ENCODE assay signal across 12 cellular contexts in the genomic region with DNA sequence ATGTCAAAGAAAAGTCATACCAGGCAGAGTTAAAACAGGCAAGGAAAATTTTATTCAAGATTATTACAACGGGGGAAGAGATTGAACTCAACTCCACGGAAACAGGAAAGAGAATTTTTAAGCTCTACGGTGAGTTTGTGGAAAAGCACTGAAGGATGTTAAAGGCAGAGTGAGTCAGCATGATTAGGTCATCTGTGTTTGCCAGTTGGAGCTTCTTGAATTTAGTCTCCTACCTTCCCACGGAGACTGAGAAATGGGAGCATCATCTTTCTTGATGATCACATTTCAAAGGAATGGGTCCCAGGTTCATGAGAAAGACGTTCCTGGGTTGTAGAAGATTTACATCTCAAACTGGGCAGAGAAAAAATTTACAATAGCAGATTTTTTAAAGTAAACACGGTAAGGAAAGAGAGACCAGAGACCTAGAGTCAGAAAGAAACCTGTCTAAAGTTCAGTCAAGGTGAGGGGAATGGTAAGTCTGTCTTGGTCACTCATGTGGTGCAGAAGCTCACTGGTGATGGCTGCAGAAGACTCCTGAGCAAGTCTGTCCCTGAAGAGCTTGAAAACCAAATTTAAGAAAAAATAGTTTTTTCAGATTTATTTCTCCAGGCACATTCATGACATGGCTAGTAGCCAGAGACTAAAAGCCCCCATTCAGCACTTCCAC.
DNase-seq lines count a peak whose midpoint lies in the region; FAIRE-seq and TF ChIP-seq lines count a peak whose summit lies in the region.
"Had no signal": no experiment of that assay in that cellular context is flagged by ENCODE, and none has a peak within 500 bp of the region (broad histone marks: within the 10 kb centered on the region; RNA-seq: fewer than 3 reads in every experiment).

No MANE protein-coding gene starts in this region.

- TF ChIP-seq CTCF in Calu3 (IDR thresholded peaks at IDR 0.05; ENCODE audit: unreplicated experiment): no peak
- TF ChIP-seq CTCF in keratinocyte (optimal IDR thresholded peaks at IDR 0.05 in 1 of 3, IDR thresholded peaks at IDR 0.05 in 1 of 3, conservative IDR thresholded peaks at IDR 0.05 in 1 of 3; ENCODE audit: extremely low read depth in 1 of 3, insufficient read depth in 2 of 3, low read length in 3 of 3): no peak
- no peak for TF ChIP-seq CTCF in tibial nerve (IDR thresholded peaks at IDR 0.05)

- H3K9me3 ChIP-seq in HUES6 (ENCODE audit: control insufficient read depth, insufficient read depth, low read depth, low read length) (no peaks in the 10 kb centered on the region), keratinocyte (ENCODE audit: control insufficient read depth, low read depth, low read length) (no peaks in the 10 kb centered on the region), tibial nerve (no peaks in the 10 kb centered on the region)
- H3K9me3 ChIP-seq: upper lobe of left lung had no signal

- peak overlapping the region; percentile 42 for H3K4me2 ChIP-seq in keratinocyte (ENCODE audit: control insufficient read depth, extremely low read depth, insufficient read depth, low read depth, low read length)

- H4K20me1 ChIP-seq in keratinocyte (ENCODE audit: control insufficient read depth, extremely low read depth, insufficient read depth, low read length): no peaks in the 10 kb centered on the region

- H3K4me1 ChIP-seq in HUES6 (ENCODE audit: control insufficient read depth, insufficient read depth, low read length) (peaks cover 6% of the 10 kb centered on the region; the same call in 1 of the 2 replicates), keratinocyte (ENCODE audit: control insufficient read depth, extremely low read depth, insufficient read depth, low read length) (peaks cover 5% of the 10 kb centered on the region), tibial nerve (no peaks in the 10 kb centered on the region)
- H3K4me1 ChIP-seq: upper lobe of left lung had no signal

- peaks cover 21% of the 10 kb centered on the region for H3K4me1 Mint-ChIP-seq in Calu3 (ENCODE audit: low read depth, unreplicated experiment)
- H3K4me1 Mint-ChIP-seq in activated T-helper 1 cell treated with anti-CD3 and anti-CD28 coated beads, Interleukin-12 subunit alpha, Interleukin-12 subunit beta, Interleukin-2, Interleukin-4 antibody, amounts not matched to agents 30 ng/mL and 10 ng/mL and 1 ng/mL, durations not matched to agents 14 hours and 24 hours and 36 hours (ENCODE audit: low read depth): no peaks in the 10 kb centered on the region

- intact Hi-C loops in Calu3 (cut with micrococcal nuclease; ENCODE audit: unreplicated experiment): no loop called here
- intact Hi-C loops in activated T-helper 1 cell treated with anti-CD3 and anti-CD28 coated beads, Interleukin-12 subunit alpha, Interleukin-12 subunit beta, Interleukin-2, Interleukin-4 antibody, amounts not matched to agents 30 ng/mL and 10 ng/mL and 1 ng/mL, durations not matched to agents 14 hours and 24 hours and 36 hours (cut with micrococcal nuclease): no loop called here

- H3K27ac ChIP-seq in HUES6 (ENCODE audit: low read depth, low read length) (peak overlapping the region; percentile 37; the same call in 1 of the 2 replicates), keratinocyte (ENCODE audit: control insufficient read depth, insufficient read depth, low read length) (no peak overlapping the region), tibial nerve (no peak overlapping the region)
- H3K27ac ChIP-seq: upper lobe of left lung had no signal

- H3K4me3 Mint-ChIP-seq in Calu3 (ENCODE audit: low read depth, unreplicated experiment): no peak overlapping the region
- H3K4me3 Mint-ChIP-seq in activated T-helper 1 cell treated with anti-CD3 and anti-CD28 coated beads, Interleukin-12 subunit alpha, Interleukin-12 subunit beta, Interleukin-2, Interleukin-4 antibody, amounts not matched to agents 30 ng/mL and 10 ng/mL and 1 ng/mL, durations not matched to agents 14 hours and 24 hours and 36 hours: no peak overlapping the region
- H3K4me3 Mint-ChIP-seq: activated CD4-positive, alpha-beta memory T cell treated with anti-CD3 and anti-CD28 coated beads for 36 hours; activated naive CD4-positive, alpha-beta T cell treated with anti-CD3 and anti-CD28 coated beads for 36 hours; CD4-positive, alpha-beta T cell had no signal

- DNase-seq in Calu3 (no peak), astrocyte of the hippocampus (ENCODE audit: low read depth, low spot score) (peak; percentile 67), keratinocyte (ENCODE audit: low read depth, low spot score) (peak; percentile 33), tibial nerve (ENCODE audit: low spot score in 2 of 2) (no peak), midbrain (lab: John Stamatoyannopoulos, UW) (no peak), COLO668 (lab: John Stamatoyannopoulos, UW; ENCODE audit: unreplicated experiment) (no peak)
- DNase-seq in activated T-helper 1 cell treated with anti-CD3 and anti-CD28 coated beads, Interleukin-12 subunit alpha, Interleukin-12 subunit beta, Interleukin-2, Interleukin-4 antibody, amounts not matched to agents 30 ng/mL and 10 ng/mL and 1 ng/mL, durations not matched to agents 14 hours and 24 hours and 36 hours (ENCODE audit: low spot score): no peak
- DNase-seq: activated CD4-positive, alpha-beta memory T cell treated with anti-CD3 and anti-CD28 coated beads for 36 hours; activated naive CD4-positive, alpha-beta T cell treated with anti-CD3 and anti-CD28 coated beads for 36 hours; CD4-positive, alpha-beta T cell; upper lobe of left lung had no signal

- H3K27me3 Mint-ChIP-seq in Calu3 (ENCODE audit: unreplicated experiment): no peaks in the 10 kb centered on the region
- peaks cover 3% of the 10 kb centered on the region for H3K27me3 Mint-ChIP-seq in activated T-helper 1 cell treated with anti-CD3 and anti-CD28 coated beads, Interleukin-12 subunit alpha, Interleukin-12 subunit beta, Interleukin-2, Interleukin-4 antibody, amounts not matched to agents 30 ng/mL and 10 ng/mL and 1 ng/mL, durations not matched to agents 14 hours and 24 hours and 36 hours (ENCODE audit: insufficient read depth)
- H3K27me3 Mint-ChIP-seq: activated CD4-positive, alpha-beta memory T cell treated with anti-CD3 and anti-CD28 coated beads for 36 hours; CD4-positive, alpha-beta T cell had no signal

- no peak overlapping the region for H3K4me3 ChIP-seq in HUES6 (ENCODE audit: low read depth, low read length)
- H3K4me3 ChIP-seq in keratinocyte (ENCODE audit: control insufficient read depth in 2 of 3, extremely low read depth in 1 of 3, insufficient read depth in 2 of 3, low read depth in 1 of 3, low read length in 3 of 3): no peak overlapping the region
- H3K4me3 ChIP-seq in tibial nerve: no peak overlapping the region
- H3K4me3 ChIP-seq: upper lobe of left lung had no signal

- H3K27ac Mint-ChIP-seq in Calu3 (ENCODE audit: unreplicated experiment): peak overlapping the region; percentile 71
- H3K27ac Mint-ChIP-seq in activated T-helper 1 cell treated with anti-CD3 and anti-CD28 coated beads, Interleukin-12 subunit alpha, Interleukin-12 subunit beta, Interleukin-2, Interleukin-4 antibody, amounts not matched to agents 30 ng/mL and 10 ng/mL and 1 ng/mL, durations not matched to agents 14 hours and 24 hours and 36 hours: no peak overlapping the region
- H3K27ac Mint-ChIP-seq: activated CD4-positive, alpha-beta memory T cell treated with anti-CD3 and anti-CD28 coated beads for 36 hours; activated naive CD4-positive, alpha-beta T cell treated with anti-CD3 and anti-CD28 coated beads for 36 hours; CD4-positive, alpha-beta T cell had no signal

- BruUV-seq in Calu3 (replicated peaks; lab: Mats Ljungman, UMichigan): no TSS peak

- H3K27me3 ChIP-seq in HUES6 (ENCODE audit: control insufficient read depth, insufficient read depth, low read length): no peaks in the 10 kb centered on the region
- no peaks in the 10 kb centered on the region for H3K27me3 ChIP-seq in keratinocyte (ENCODE audit: control insufficient read depth, extremely low read depth, insufficient read depth, low read length)
- H3K27me3 ChIP-seq in tibial nerve: no peaks in the 10 kb centered on the region
- H3K27me3 ChIP-seq: upper lobe of left lung had no signal

- WGBS in tibial nerve, 2 donors: 66 to 70% methylated on average over 6 of the region's 6 CpGs

- H3K36me3 ChIP-seq in HUES6 (ENCODE audit: control insufficient read depth, insufficient read depth, low read length): no peaks in the 10 kb centered on the region
- H3K36me3 ChIP-seq in keratinocyte (ENCODE audit: control insufficient read depth in 2 of 2, extremely low read depth in 1 of 2, insufficient read depth in 2 of 2, low read length in 2 of 2): no peaks in the 10 kb centered on the region
- H3K36me3 ChIP-seq in tibial nerve: no peaks in the 10 kb centered on the region
- H3K36me3 ChIP-seq: upper lobe of left lung had no signal

- H3K79me2 ChIP-seq in keratinocyte (ENCODE audit: control insufficient read depth, insufficient read depth, low read length): no peaks in the 10 kb centered on the region

- dilution Hi-C loops in keratinocyte (cut with MboI; ENCODE audit: extremely low pct_ligation_motif_present, low sequenced_read_pairs): no loop called here

- FAIRE-seq in keratinocyte (lab: Jason Lieb, UNC): peak; percentile 81

- no peaks in the 10 kb centered on the region for H3K36me3 Mint-ChIP-seq in Calu3 (ENCODE audit: insufficient read depth, unreplicated experiment)
- no peaks in the 10 kb centered on the region for H3K36me3 Mint-ChIP-seq in activated T-helper 1 cell treated with anti-CD3 and anti-CD28 coated beads, Interleukin-12 subunit alpha, Interleukin-12 subunit beta, Interleukin-2, Interleukin-4 antibody, amounts not matched to agents 30 ng/mL and 10 ng/mL and 1 ng/mL, durations not matched to agents 14 hours and 24 hours and 36 hours (ENCODE audit: low read depth)
- H3K36me3 Mint-ChIP-seq: activated CD4-positive, alpha-beta memory T cell treated with anti-CD3 and anti-CD28 coated beads for 36 hours had no signal

- TF ChIP-seq EP300 in tibial nerve (IDR thresholded peaks at IDR 0.05): no peak

- peak overlapping the region; percentile 0 for H2AFZ ChIP-seq in keratinocyte (ENCODE audit: control insufficient read depth, low read length)

- H3K9me1 ChIP-seq in keratinocyte (ENCODE audit: control insufficient read depth, extremely low read depth, insufficient read depth, low read length): no peaks in the 10 kb centered on the region

- H3K9ac ChIP-seq in HUES6 (ENCODE audit: low read length): no peak overlapping the region
- no peak overlapping the region for H3K9ac ChIP-seq in keratinocyte (ENCODE audit: control insufficient read depth, extremely low read depth, insufficient read depth, low read length)

- TF ChIP-seq POLR2A in tibial nerve (IDR thresholded peaks at IDR 0.05): no peak

- CTCF ChIA-PET in Calu3 (lab: Charles Lee): interaction anchor here (0.6 kb wide), 1 partner anchor 10 kb away, joined by 3 read pairs; no protein-coding TSS in a partner anchor

- no peaks in the 10 kb centered on the region for H3K9me3 Mint-ChIP-seq in Calu3 (ENCODE audit: low read depth, unreplicated experiment)
- no peaks in the 10 kb centered on the region for H3K9me3 Mint-ChIP-seq in activated T-helper 1 cell treated with anti-CD3 and anti-CD28 coated beads, Interleukin-12 subunit alpha, Interleukin-12 subunit beta, Interleukin-2, Interleukin-4 antibody, amounts not matched to agents 30 ng/mL and 10 ng/mL and 1 ng/mL, durations not matched to agents 14 hours and 24 hours and 36 hours
- H3K9me3 Mint-ChIP-seq: activated CD4-positive, alpha-beta memory T cell treated with anti-CD3 and anti-CD28 coated beads for 36 hours; activated naive CD4-positive, alpha-beta T cell treated with anti-CD3 and anti-CD28 coated beads for 36 hours; CD4-positive, alpha-beta T cell had no signal

Comparison
In these comparisons a context has a peak if more than half of its experiments do, and no peak if none do; other contexts are left out.
1. DNase-seq: peak in astrocyte of the hippocampus (single experiment) and keratinocyte (single experiment); none in Calu3 (single experiment), tibial nerve (0 of 2), activated T-helper 1 cell treated with anti-CD3 and anti-CD28 coated beads, Interleukin-12 subunit alpha, Interleukin-12 subunit beta, Interleukin-2, Interleukin-4 antibody, amounts not matched to agents 30 ng/mL and 10 ng/mL and 1 ng/mL, durations not matched to agents 14 hours and 24 hours and 36 hours (single experiment), midbrain (single experiment) and COLO668 (single experiment).